ENCODE assay signal across 26 cellular contexts in the genomic region with DNA sequence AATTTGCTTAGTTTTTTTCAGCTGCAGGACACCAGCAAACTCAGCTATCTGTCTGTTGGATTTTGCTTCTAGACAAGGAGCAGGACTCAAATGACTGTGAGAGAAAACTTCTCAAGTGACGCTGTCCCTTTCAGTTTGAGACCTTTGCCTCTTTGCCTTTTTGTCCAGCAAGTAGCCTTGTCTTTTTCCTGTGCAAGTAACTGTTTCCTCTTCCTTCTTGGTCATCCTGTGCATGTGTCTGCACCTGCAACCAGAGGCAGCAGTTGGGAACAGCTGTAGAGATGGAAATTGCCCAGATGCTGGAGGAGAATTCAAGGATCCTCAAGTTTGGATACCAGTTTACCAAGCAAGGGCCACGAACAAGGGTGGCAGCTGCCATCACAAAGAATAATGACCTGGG. TPM values are rescaled to one million over a fixed set of nuclear protein-coding genes. Genes with fewer than 3 reads are reported as not detected.
DNase-seq lines count a peak whose midpoint lies in the region; ATAC-seq, FAIRE-seq and TF ChIP-seq lines count a peak whose summit lies in the region.
"Had no signal": no experiment of that assay in that cellular context is flagged by ENCODE, and none has a peak within 500 bp of the region (broad histone marks: within the 10 kb centered on the region; RNA-seq: fewer than 3 reads in every experiment).

No MANE protein-coding gene starts in this region.

- H3K27ac ChIP-seq in MM.1S (ENCODE audit: low read length) (no peak overlapping the region), endothelial cell of umbilical vein (ENCODE audit: insufficient read depth, low read depth, low read length) (no peak overlapping the region), spleen (peak overlapping the region in 6 of 8 donors; percentile 4 to 59 (median 41))
- H3K27ac ChIP-seq: A549; BLaER1 treated with 17β-estradiol and CSF1 and Interleukin-3, amounts not matched to agents 10 nM and 100 nM had no signal

- H4K20me1 ChIP-seq in MM.1S (ENCODE audit: insufficient read depth, low read length) (no peaks in the 10 kb centered on the region), endothelial cell of umbilical vein (replicated peaks; ENCODE audit: control insufficient read depth, extremely low read depth, insufficient read depth, low read length) (no peaks in the 10 kb centered on the region)
- H4K20me1 ChIP-seq: BLaER1 treated with 17β-estradiol and CSF1 and Interleukin-3, amounts not matched to agents 10 nM and 100 nM had no signal

- TF ChIP-seq POLR2A in endothelial cell of umbilical vein (IDR thresholded peaks at IDR 0.05; ENCODE audit: low read depth, low read length) (no peak), spleen (IDR thresholded peaks at IDR 0.05) (no peak)

- H3F3A ChIP-seq in MM.1S (ENCODE audit: insufficient read depth, low read length), result no peaks in the 10 kb centered on the region

- no peak for ATAC-seq in GM21786 (IDR thresholded peaks at IDR 0.05; ENCODE audit: unreplicated experiment)
- ATAC-seq: A549, GM12878 had no signal

- POLR2A ChIA-PET in endothelial cell of umbilical vein (lab: Charles Lee), result no interaction called here

- H3K27me3 Mint-ChIP-seq in activated T-cell treated with anti-CD3 and anti-CD28 coated beads, Interleukin-2, amount 50 U/mL, for 24 hours, result no peaks in the 10 kb centered on the region
- H3K27me3 Mint-ChIP-seq: CD4-positive, alpha-beta T cell; CD8-positive, alpha-beta memory T cell had no signal

- H3K4me2 ChIP-seq in MM.1S (ENCODE audit: low read depth, low read length) (no peak overlapping the region), endothelial cell of umbilical vein (ENCODE audit: insufficient read depth, low read length) (no peak overlapping the region)
- H3K4me2 ChIP-seq: A549; BLaER1 treated with 17β-estradiol and CSF1 and Interleukin-3, amounts not matched to agents 10 nM and 100 nM had no signal

- peaks cover 26% of the 10 kb centered on the region for H3K36me3 Mint-ChIP-seq in activated T-cell treated with anti-CD3 and anti-CD28 coated beads, Interleukin-2, amount 50 U/mL, for 24 hours (ENCODE audit: low read depth)

- TF ChIP-seq CTCF in MM.1S (IDR thresholded peaks at IDR 0.05; ENCODE audit: low read length), result no peak
- no peak for TF ChIP-seq CTCF in bronchial epithelial cell (IDR thresholded peaks at IDR 0.05; ENCODE audit: insufficient read depth, low read length, severe bottlenecking)
- no peak for TF ChIP-seq CTCF in endothelial cell of umbilical vein (IDR thresholded peaks at IDR 0.05; ENCODE audit: extremely low read depth in 1 of 2, insufficient read depth in 1 of 2, low read depth in 1 of 2, low read length in 2 of 2)
- TF ChIP-seq CTCF in spleen (IDR thresholded peaks at IDR 0.05 in 8 of 11, conservative IDR thresholded peaks at IDR 0.05 in 3 of 11), result no peak

- H2AFZ ChIP-seq in MM.1S (ENCODE audit: low read length) (0 out of 2 replicates have a peak overlapping the region, but pooled peaks have one; percentile 2), endothelial cell of umbilical vein (ENCODE audit: low read depth, low read length) (no peak overlapping the region)

- H3K36me3 ChIP-seq in MM.1S (replicated peaks; ENCODE audit: insufficient read depth, low read length) (no peaks in the 10 kb centered on the region), bronchial epithelial cell (ENCODE audit: control insufficient read depth, insufficient read depth, low read length) (no peaks in the 10 kb centered on the region), endothelial cell of umbilical vein (ENCODE audit: control insufficient read depth in 2 of 2, extremely low read depth in 1 of 2, insufficient read depth in 2 of 2, low read length in 2 of 2) (no peaks in the 10 kb centered on the region), spleen (peaks cover 0 to 59% (median 7%) of the 10 kb centered on the region in 6 donors)
- H3K36me3 ChIP-seq: HAP-1 had no signal

- dilution Hi-C loops in endothelial cell of umbilical vein (cut with MboI; ENCODE audit: extremely low pct_ligation_motif_present, low sequenced_read_pairs), result no loop called here

- H3K79me2 ChIP-seq in MM.1S (ENCODE audit: low read length) (no peaks in the 10 kb centered on the region), endothelial cell of umbilical vein (ENCODE audit: control insufficient read depth, insufficient read depth, low read length) (no peaks in the 10 kb centered on the region)

- H3K9me2 ChIP-seq in MM.1S (replicated peaks; ENCODE audit: insufficient read depth, low read length), result no peaks in the 10 kb centered on the region

- FAIRE-seq in bronchial epithelial cell (lab: Jason Lieb, UNC) (peak; percentile 58), endothelial cell of umbilical vein (lab: Jason Lieb, UNC) (peak; percentile 44)
- FAIRE-seq: D721Med, GM12878, H54 had no signal

- H3K9me3 Mint-ChIP-seq in activated T-cell treated with anti-CD3 and anti-CD28 coated beads, Interleukin-2, amount 50 U/mL, for 24 hours, result no peaks in the 10 kb centered on the region
- H3K9me3 Mint-ChIP-seq: CD14-positive monocyte; CD4-positive, alpha-beta T cell; CD8-positive, alpha-beta memory T cell; HFFc6 had no signal

- 72 to 85% (median 80%) methylated on average over 2 of the region's 2 CpGs for WGBS in spleen, 5 donors

- H3K4me1 Mint-ChIP-seq in activated T-cell treated with anti-CD3 and anti-CD28 coated beads, Interleukin-2, amount 50 U/mL, for 24 hours (ENCODE audit: low read depth), result no peaks in the 10 kb centered on the region
- H3K4me1 Mint-ChIP-seq: CD14-positive monocyte; CD8-positive, alpha-beta memory T cell had no signal

- no peaks in the 10 kb centered on the region for H3K9me1 ChIP-seq in endothelial cell of umbilical vein (replicated peaks; ENCODE audit: control insufficient read depth, extremely low read depth, insufficient read depth, low read length)

- H3K4me3 ChIP-seq in MM.1S (ENCODE audit: low read length) (no peak overlapping the region), bronchial epithelial cell (ENCODE audit: low read depth, low read length) (no peak overlapping the region), endothelial cell of umbilical vein (replicated peaks in 1 of 3; ENCODE audit: insufficient read depth in 1 of 3, low read depth in 1 of 3, low read length in 3 of 3) (no peak overlapping the region), spleen (no peak overlapping the region)
- H3K4me3 ChIP-seq: A549; BLaER1 treated with 17β-estradiol and CSF1 and Interleukin-3, amounts not matched to agents 10 nM and 100 nM; GM12878; HAP-1 had no signal

- H3K27me3 ChIP-seq in MM.1S (replicated peaks; ENCODE audit: insufficient read depth, low read length) (no peaks in the 10 kb centered on the region), bronchial epithelial cell (ENCODE audit: control insufficient read depth, insufficient read depth, low read length) (no peaks in the 10 kb centered on the region), endothelial cell of umbilical vein (ENCODE audit: control insufficient read depth in 2 of 2, insufficient read depth in 2 of 2, low read length in 2 of 2) (peaks cover 0 to 2% of the 10 kb centered on the region in 2 experiments), spleen (replicated peaks in 1 of 7) (no peaks in the 10 kb centered on the region)
- H3K27me3 ChIP-seq: BE2C; BLaER1 treated with 17β-estradiol and CSF1 and Interleukin-3, amounts not matched to agents 10 nM and 100 nM had no signal

- no peak overlapping the region for H3K27ac Mint-ChIP-seq in activated T-cell treated with anti-CD3 and anti-CD28 coated beads, Interleukin-2, amount 50 U/mL, for 24 hours
- H3K27ac Mint-ChIP-seq: CD4-positive, alpha-beta T cell; HFFc6 had no signal

- DNase-seq in MM.1S (no peak), bronchial epithelial cell (ENCODE audit: low read depth) (no peak), endothelial cell of umbilical vein (ENCODE audit: low read depth, low spot score) (no peak), spleen (no peak), T-helper 9 cell (no peak)
- no peak for DNase-seq in activated T-cell treated with anti-CD3 and anti-CD28 coated beads, Interleukin-2, amount 50 U/mL, for 24 hours
- DNase-seq: 8988T; ACHN; AML-193; BE2C; CD4-positive, alpha-beta T cell; CD8-positive, alpha-beta memory T cell; DMS 273 treated with DMSO at 0.1 percent for 48 hours; DMS79; EL; GDM1; GOT3; HFFc6 had no signal

- H3K9ac ChIP-seq in MM.1S (ENCODE audit: low read length) (no peak overlapping the region), endothelial cell of umbilical vein (replicated peaks; ENCODE audit: extremely low read depth, insufficient read depth, low read length) (no peak overlapping the region)
- H3K9ac ChIP-seq: BLaER1 treated with 17β-estradiol and CSF1 and Interleukin-3, amounts not matched to agents 10 nM and 100 nM had no signal

- H3K4me1 ChIP-seq in MM.1S (ENCODE audit: low read length) (no peaks in the 10 kb centered on the region), endothelial cell of umbilical vein (ENCODE audit: control insufficient read depth, extremely low read depth, insufficient read depth, low read length) (no peaks in the 10 kb centered on the region), spleen (peaks cover 0 to 11% (median 3%) of the 10 kb centered on the region in 6 donors)

- intact Hi-C loops in endothelial cell of umbilical vein (cut with micrococcal nuclease), result no loop called here
- intact Hi-C loops in spleen (cut with DNase I; ENCODE audit: low total_unique reads), result no loop called here

- CTCF ChIA-PET in endothelial cell of umbilical vein (lab: Charles Lee), result interaction anchor here (1.1 kb wide), 1 partner anchor 30 kb away, joined by 3 read pairs; no protein-coding TSS in a partner anchor

- no peak overlapping the region for H3K4me3 Mint-ChIP-seq in activated T-cell treated with anti-CD3 and anti-CD28 coated beads, Interleukin-2, amount 50 U/mL, for 24 hours
- H3K4me3 Mint-ChIP-seq: CD14-positive monocyte; CD4-positive, alpha-beta T cell; CD8-positive, alpha-beta memory T cell; HFFc6 had no signal

- BruUV-seq in endothelial cell of umbilical vein (replicated peaks; lab: Mats Ljungman, UMichigan), result no TSS peak

- H3K9me3 ChIP-seq in MM.1S (replicated peaks; ENCODE audit: insufficient read depth, low read length) (no peaks in the 10 kb centered on the region), endothelial cell of umbilical vein (replicated peaks; ENCODE audit: control insufficient read depth, insufficient read depth, low read length) (no peaks in the 10 kb centered on the region), spleen (no peaks in the 10 kb centered on the region)
- H3K9me3 ChIP-seq: A549; BE2C; BLaER1 treated with 17β-estradiol and CSF1 and Interleukin-3, amounts not matched to agents 10 nM and 100 nM; HAP-1 had no signal

RNA-seq across cellular contexts. Expression of a gene that starts 23.3 kb away (rescaled TPM):
- total RNA-seq in bronchial epithelial cell (80.3 and 99.5 TPM in 2 replicates), endothelial cell of umbilical vein (63.7 and 64.3 TPM in 2 replicates), spleen (10 to 100 TPM; 33.2 to 65.5 (median 55.5) TPM)
- polyA plus RNA-seq in endothelial cell of umbilical vein (7.6 and 10.4 TPM in 2 replicates), spleen (10 to 100 TPM in 2 of 3 donors, 1 to 10 TPM in 1; 8.9 to 12.4 (median 10.7) TPM)
- 11.2 and 12.1 TPM in 2 replicates for polyA plus RNA-seq in endothelial cell of umbilical vein (2011; cell fraction: cytosol; rRNA removed)
- polyA plus RNA-seq in endothelial cell of umbilical vein (2011; cell fraction: nucleus; rRNA removed), result 11.2 and 15.0 TPM in 2 replicates
- polyA plus RNA-seq in endothelial cell of umbilical vein (2012), result 23.2 and 28.8 TPM in 2 replicates
- 24.7 and 41.7 TPM in 2 replicates for polyA minus RNA-seq in endothelial cell of umbilical vein
- polyA minus RNA-seq in endothelial cell of umbilical vein (2011; cell fraction: cytosol; rRNA and poly(A)+ RNA removed), result 17.8 TPM
- 42.3 and 50.2 TPM in 2 replicates for polyA minus RNA-seq in endothelial cell of umbilical vein (2011; cell fraction: nucleus; rRNA and poly(A)+ RNA removed)

RNA-seq across cellular contexts. Expression of a gene that starts 54.7 kb away (rescaled TPM):
- 2.1 and 2.2 TPM in 2 replicates for total RNA-seq in bronchial epithelial cell
- 2.5 and 2.7 TPM in 2 replicates for total RNA-seq in endothelial cell of umbilical vein
- 0.32 and 0.46 TPM in 2 replicates for polyA plus RNA-seq in endothelial cell of umbilical vein
- 0.34 and 0.41 TPM in 2 replicates for polyA plus RNA-seq in endothelial cell of umbilical vein (2011; cell fraction: cytosol; rRNA removed)
- polyA plus RNA-seq in endothelial cell of umbilical vein (2011; cell fraction: nucleus; rRNA removed), result 1.0 and 1.1 TPM in 2 replicates
- 1.4 and 2.1 TPM in 2 replicates for polyA plus RNA-seq in endothelial cell of umbilical vein (2012)
- polyA minus RNA-seq in endothelial cell of umbilical vein, result 0.87 and 1.1 TPM in 2 replicates
- polyA minus RNA-seq in endothelial cell of umbilical vein (2011; cell fraction: cytosol; rRNA and poly(A)+ RNA removed), result not detected
- polyA minus RNA-seq in endothelial cell of umbilical vein (2011; cell fraction: nucleus; rRNA and poly(A)+ RNA removed), result 0.87 and 1.2 TPM in 2 replicates
- 10 to 100 TPM in 6 of 7 donors, 1 to 10 TPM in 1; 9.0 to 21.1 (median 15.9) TPM for total RNA-seq in spleen
- 1 to 10 TPM; 1.3 to 2.6 (median 1.6) TPM for polyA plus RNA-seq in spleen

Comparison
In these comparisons a context has a peak if more than half of its experiments do, and no peak if none do; other contexts are left out.
1. H3K27ac ChIP-seq: peak in spleen (6 of 8); none in MM.1S (single experiment) and endothelial cell of umbilical vein (single experiment).